In genomic region chr15:70190965-70191364, GRCh38 we compare ENCODE assay signal across 11 cellular contexts.
DNase-seq lines count a peak whose midpoint lies in the region; ATAC-seq, FAIRE-seq and TF ChIP-seq lines count a peak whose summit lies in the region.
"Had no signal": no experiment of that assay in that cellular context is flagged by ENCODE, and none has a peak within 500 bp of the region (broad histone marks: within the 10 kb centered on the region; RNA-seq: fewer than 3 reads in every experiment).

No MANE protein-coding gene starts in this region.

- no peak overlapping the region for H4K5ac ChIP-seq in H1 (ENCODE audit: insufficient read length, low read depth, low read length)

- POLR2A ChIA-PET in H1 (lab: Charles Lee; ENCODE audit: partially characterized antibody), result interaction anchor here (0.9 to 1.1 kb wide), 2 partner anchors 91 to 93 kb away, joined by 3 to 4 read pairs; partner anchors contain the start of gene TLE3

- H4K12ac ChIP-seq in trophoblast cell (ENCODE audit: low read depth, low read length), result no peak overlapping the region

- H3K23me2 ChIP-seq in H1 (ENCODE audit: low read depth, low read length), result no peaks in the 10 kb centered on the region

- no peaks in the 10 kb centered on the region for H4K20me1 ChIP-seq in H1 (replicated peaks in 1 of 2; ENCODE audit: control insufficient read depth in 1 of 2, insufficient read depth in 2 of 2, low read length in 2 of 2)

- H2AFZ ChIP-seq in H1 (ENCODE audit: low read length) (no peak overlapping the region), trophoblast cell (ENCODE audit: insufficient read depth, low read length, poor library complexity) (no peak overlapping the region)

- H3K14ac ChIP-seq in H1 (ENCODE audit: insufficient read length), result no peak overlapping the region
- peak overlapping the region; percentile 1 for H3K14ac ChIP-seq in trophoblast cell (ENCODE audit: low read length)

- H3K4me1 Mint-ChIP-seq in natural killer cell treated with Interleukin-12 subunit alpha and Interleukin-12 subunit beta and Interleukin-15 and Interleukin-18, amount 100 ng/mL, for 72 hours (ENCODE audit: low read depth in 2 of 2), result no peaks in the 10 kb centered on the region
- H3K4me1 Mint-ChIP-seq in natural killer cell, result no peaks in the 10 kb centered on the region
- H3K4me1 Mint-ChIP-seq: CD8-positive, alpha-beta memory T cell had no signal

- H3K23ac ChIP-seq in H1 (ENCODE audit: insufficient read length) (no peak overlapping the region), trophoblast cell (ENCODE audit: low read length) (no peak overlapping the region)

- no peak for TF ChIP-seq CTCF in natural killer cell (IDR thresholded peaks at IDR 0.05)
- TF ChIP-seq CTCF in H1 (IDR thresholded peaks at IDR 0.05; ENCODE audit: control extremely low read depth in 1 of 3, insufficient read depth in 1 of 3, low read depth in 1 of 3, low read length in 3 of 3), result no peak

- H3K4ac ChIP-seq in H1 (replicated peaks; ENCODE audit: insufficient read length, low read depth, low read length) (no peak overlapping the region), trophoblast cell (ENCODE audit: low read depth, low read length) (no peak overlapping the region)

- H3K4me1 ChIP-seq in H1 (replicated peaks in 1 of 4; ENCODE audit: control insufficient read depth in 3 of 4, insufficient read depth in 4 of 4, low read length in 3 of 4) (peaks cover 1 to 6% (median 4%) of the 10 kb centered on the region in 4 experiments), trophoblast cell (ENCODE audit: control insufficient read depth in 1 of 2, insufficient read depth in 2 of 2, low read length in 2 of 2) (peaks cover 38 to 41% of the 10 kb centered on the region in 2 experiments)

- H4K8ac ChIP-seq in H1 (ENCODE audit: extremely low read depth, insufficient read depth, low read length), result no peak overlapping the region
- H4K8ac ChIP-seq in trophoblast cell (ENCODE audit: low read depth, low read length), result no peak overlapping the region

- H3K27ac Mint-ChIP-seq in natural killer cell treated with Interleukin-12 subunit alpha and Interleukin-12 subunit beta and Interleukin-15 and Interleukin-18, amount 100 ng/mL, for 72 hours, result no peak overlapping the region
- H3K27ac Mint-ChIP-seq in natural killer cell, result no peak overlapping the region
- H3K27ac Mint-ChIP-seq: CD8-positive, alpha-beta memory T cell had no signal

- no peaks in the 10 kb centered on the region; a peak in 1 of 4 replicates for H3K9me3 ChIP-seq in H1 (ENCODE audit: insufficient read depth in 2 of 2, low read depth in 1 of 2, low read length in 1 of 2)
- H3K9me3 ChIP-seq in trophoblast cell (ENCODE audit: insufficient read depth, low read depth, low read length), result peaks cover 4% of the 10 kb centered on the region
- H3K9me3 ChIP-seq: BLaER1 had no signal

- 79% methylated on average over 5 of the region's 5 CpGs; no CpG with 5 or more reads in 1 of the 2 experiments for WGBS in H1 (ENCODE audit: extremely low coverage in 1 of 2, insufficient coverage in 1 of 2, insufficient read length in 1 of 2, insufficient replicate concordance in 2 of 2, low coverage in 1 of 2, low lambda C conversion rate in 2 of 2, missing lambda C conversion rate in 1 of 2), 2 experiments
- whole genome bisulfite sequencing in trophoblast cell (ENCODE audit: extremely low coverage, insufficient coverage, insufficient read length), result no CpG with 5 or more reads among the region's 5 CpGs

- H3K9me3 Mint-ChIP-seq in natural killer cell treated with Interleukin-12 subunit alpha and Interleukin-12 subunit beta and Interleukin-15 and Interleukin-18, amount 100 ng/mL, for 72 hours, result no peaks in the 10 kb centered on the region
- H3K9me3 Mint-ChIP-seq in natural killer cell, result peaks cover 2 to 3% of the 10 kb centered on the region in 2 donors

- no peak overlapping the region for H2BK20ac ChIP-seq in H1 (ENCODE audit: low read length)

- H3K36me3 Mint-ChIP-seq in natural killer cell treated with Interleukin-12 subunit alpha and Interleukin-12 subunit beta and Interleukin-15 and Interleukin-18, amount 100 ng/mL, for 72 hours, result peaks cover 5% of the 10 kb centered on the region
- H3K36me3 Mint-ChIP-seq in natural killer cell, result no peaks in the 10 kb centered on the region

- H3K79me1 ChIP-seq in H1 (ENCODE audit: low read depth, low read length), result no peaks in the 10 kb centered on the region
- peaks cover 18% of the 10 kb centered on the region for H3K79me1 ChIP-seq in trophoblast cell (ENCODE audit: low read length)

- H3K27ac ChIP-seq in H1 (ENCODE audit: low read depth, low read length), result no peak overlapping the region
- H3K27ac ChIP-seq in trophoblast cell (ENCODE audit: low read depth, low read length), result no peak overlapping the region
- H3K27ac ChIP-seq: A549, BLaER1 had no signal

- H3K27me3 ChIP-seq in H1 (replicated peaks in 1 of 4; ENCODE audit: control insufficient read depth in 3 of 4, extremely low read depth in 1 of 4, insufficient read depth in 3 of 4, low read length in 3 of 4) (no peaks in the 10 kb centered on the region), trophoblast cell (ENCODE audit: insufficient read depth, low read length) (no peaks in the 10 kb centered on the region)

- no peak for TF ChIP-seq EP300 in H1 (IDR thresholded peaks at IDR 0.05; ENCODE audit: borderline replicate concordance in 1 of 2, low read depth in 2 of 2, low read length in 2 of 2)

- no peak overlapping the region for H3K56ac ChIP-seq in H1 (replicated peaks; ENCODE audit: insufficient read length, low read depth, low read length)

- H4K91ac ChIP-seq in H1 (replicated peaks; ENCODE audit: insufficient read length, low read length) (no peak overlapping the region), trophoblast cell (ENCODE audit: low read depth, low read length) (peak overlapping the region; percentile 7)

- H3K79me2 ChIP-seq in H1 (ENCODE audit: control insufficient read depth in 1 of 2, insufficient read depth in 2 of 2, low read length in 2 of 2), result no peaks in the 10 kb centered on the region
- no peaks in the 10 kb centered on the region for H3K79me2 ChIP-seq in trophoblast cell (ENCODE audit: control insufficient read depth, insufficient read depth, low read length, poor library complexity)

- H3K36me3 ChIP-seq in H1 (ENCODE audit: control insufficient read depth in 2 of 4, insufficient read depth in 4 of 4, low read length in 3 of 4), result no peaks in the 10 kb centered on the region
- H3K36me3 ChIP-seq in trophoblast cell (ENCODE audit: control insufficient read depth in 1 of 2, insufficient read depth in 2 of 2, low read length in 2 of 2), result no peaks in the 10 kb centered on the region
- H3K36me3 ChIP-seq: BLaER1 had no signal

- no peak overlapping the region for H3K4me2 ChIP-seq in H1 (ENCODE audit: insufficient read depth in 1 of 2, low read depth in 2 of 2, low read length in 2 of 2)
- H3K4me2 ChIP-seq in trophoblast cell (ENCODE audit: low read length), result no peak overlapping the region
- H3K4me2 ChIP-seq: A549, BLaER1 had no signal

- TF ChIP-seq RAD21 in H1 (IDR thresholded peaks at IDR 0.05 in 1 of 2, conservative IDR thresholded peaks at IDR 0.05 in 1 of 2; ENCODE audit: low read depth in 2 of 2, low read length in 2 of 2), result no peak

- H2BK15ac ChIP-seq in H1 (ENCODE audit: low read length), result no peak overlapping the region

- H3K18ac ChIP-seq in H1 (ENCODE audit: extremely low read depth, low read length) (no peak overlapping the region), trophoblast cell (ENCODE audit: low read length) (no peak overlapping the region)

- H3K4me3 ChIP-seq in H1 (ENCODE audit: extremely low read depth in 1 of 4, insufficient read depth in 2 of 4, low read depth in 3 of 4, low read length in 4 of 4) (no peak overlapping the region), trophoblast cell (ENCODE audit: low read depth, low read length) (no peak overlapping the region)
- H3K4me3 ChIP-seq: A549, BLaER1 had no signal

- DNase-seq in natural killer cell treated with Interleukin-12 subunit alpha and Interleukin-12 subunit beta and Interleukin-15 and Interleukin-18, amount 100 ng/mL, for 72 hours (ENCODE audit: low spot score), result peak; percentile 18
- DNase-seq in natural killer cell (no peak), H1 (ENCODE audit: low read depth in 1 of 2, low spot score in 2 of 2) (no peak), trophoblast cell (no peak), Ammon's horn (ENCODE audit: low spot score) (no peak)
- DNase-seq: Caco-2; CD8-positive, alpha-beta memory T cell; HCEC 1CT had no signal

- CTCF ChIA-PET in H1 (lab: Charles Lee; ENCODE audit: partially characterized antibody), result interaction anchor here (1.4 kb wide), 1 partner anchor 10 kb away, joined by 4 read pairs; no protein-coding TSS in a partner anchor

- H3K9ac ChIP-seq in H1 (replicated peaks in 1 of 4; ENCODE audit: extremely low read depth in 1 of 4, low read depth in 3 of 4, low read length in 3 of 4), result no peak overlapping the region
- H3K9ac ChIP-seq in trophoblast cell (ENCODE audit: low read length), result no peak overlapping the region
- H3K9ac ChIP-seq: BLaER1 had no signal

- H2BK5ac ChIP-seq in H1 (ENCODE audit: low read depth, low read length) (no peak overlapping the region), trophoblast cell (ENCODE audit: low read depth, low read length, poor library complexity) (no peak overlapping the region)

- H3K27me3 Mint-ChIP-seq in natural killer cell treated with Interleukin-12 subunit alpha and Interleukin-12 subunit beta and Interleukin-15 and Interleukin-18, amount 100 ng/mL, for 72 hours, result peaks cover 15 to 34% of the 10 kb centered on the region in 2 donors
- peaks cover 31 to 55% of the 10 kb centered on the region in 2 donors for H3K27me3 Mint-ChIP-seq in natural killer cell (ENCODE audit: low read depth in 2 of 2)

- no peak for FAIRE-seq in H1 (lab: Jason Lieb, UNC)
- FAIRE-seq: A549 had no signal

- H2AK5ac ChIP-seq in H1 (ENCODE audit: low read depth, low read length) (peak overlapping the region; percentile 29; the same call in 1 of the 2 replicates), trophoblast cell (ENCODE audit: low read length) (no peak overlapping the region)

- no peak overlapping the region for H2BK120ac ChIP-seq in H1 (replicated peaks; ENCODE audit: low read depth, low read length)
- H2BK120ac ChIP-seq in trophoblast cell (ENCODE audit: insufficient read depth, low read length, poor library complexity), result no peak overlapping the region

- H2BK12ac ChIP-seq in H1 (ENCODE audit: low read depth, low read length) (no peak overlapping the region), trophoblast cell (ENCODE audit: low read length) (peak overlapping the region; percentile 8)

- H3K4me3 Mint-ChIP-seq in natural killer cell treated with Interleukin-12 subunit alpha and Interleukin-12 subunit beta and Interleukin-15 and Interleukin-18, amount 100 ng/mL, for 72 hours, result no peak overlapping the region
- no peak overlapping the region for H3K4me3 Mint-ChIP-seq in natural killer cell
- H3K4me3 Mint-ChIP-seq: CD8-positive, alpha-beta memory T cell had no signal

- no peak for TF ChIP-seq POLR2A in H1 (IDR thresholded peaks at IDR 0.05; ENCODE audit: control extremely low read depth in 1 of 2, low read depth in 2 of 2, low read length in 2 of 2)

- ATAC-seq in natural killer cell treated with Interleukin-12 subunit alpha and Interleukin-12 subunit beta and Interleukin-15 and Interleukin-18, amount 100 ng/mL, for 72 hours, result no peak
- ATAC-seq in natural killer cell (no peak), GM19455 (IDR thresholded peaks at IDR 0.05; ENCODE audit: unreplicated experiment) (no peak)
- ATAC-seq: A549 had no signal

- intact Hi-C loops in natural killer cell (cut with micrococcal nuclease), result no loop called here

TF ChIP-seq in H1, 55 proteins besides CTCF, POLR2A, EP300 and RAD21 (continues in another document):
- no peak for TF ChIP-seq MAFK (IDR thresholded peaks at IDR 0.05; ENCODE audit: low read depth, low read length)
